In genomic region chr20:8218861-8219260, GRCh38 we compare ENCODE assay signal across 19 cellular contexts.
A peak's percentile ranks its signal among the peaks of the same experiment; 100 is the strongest.
DNase-seq lines count a peak whose midpoint lies in the region; ATAC-seq and TF ChIP-seq lines count a peak whose summit lies in the region.
"Had no signal": no experiment of that assay in that cellular context is flagged by ENCODE, and none has a peak within 500 bp of the region (broad histone marks: within the 10 kb centered on the region; RNA-seq: fewer than 3 reads in every experiment).

No MANE protein-coding gene starts in this region.

- intact Hi-C loops in natural killer cell (cut with micrococcal nuclease): no loop called here

- no peaks in the 10 kb centered on the region for H3K36me3 Mint-ChIP-seq in osteocyte (ENCODE audit: unreplicated experiment)
- no peaks in the 10 kb centered on the region for H3K36me3 Mint-ChIP-seq in natural killer cell

- TF ChIP-seq CTCF in fibroblast of mammary gland (conservative IDR thresholded peaks at IDR 0.05; ENCODE audit: control insufficient read depth, insufficient read depth, low read depth, low read length) (no peak), osteocyte (IDR thresholded peaks at IDR 0.05) (no peak), BE2C (IDR thresholded peaks at IDR 0.05; ENCODE audit: low read depth, low read length) (no peak), natural killer cell (IDR thresholded peaks at IDR 0.05) (no peak)

- H3K4me3 ChIP-seq in fibroblast of mammary gland (ENCODE audit: control insufficient read depth, low read depth, low read length): no peak overlapping the region
- no peak overlapping the region for H3K4me3 ChIP-seq in BE2C (ENCODE audit: low read depth, low read length)
- H3K4me3 ChIP-seq: left lung, upper lobe of left lung had no signal

- H3K4me1 Mint-ChIP-seq in osteocyte (ENCODE audit: unreplicated experiment) (peaks cover 71% of the 10 kb centered on the region), natural killer cell (peaks cover 33 to 43% of the 10 kb centered on the region in 2 donors)

- no peaks in the 10 kb centered on the region for H3K27me3 ChIP-seq in BE2C
- H3K27me3 ChIP-seq: left lung, upper lobe of left lung had no signal

- no peaks in the 10 kb centered on the region for H3K9me3 ChIP-seq in BE2C
- H3K9me3 ChIP-seq: left lung, upper lobe of left lung had no signal

- no peaks in the 10 kb centered on the region for H3K36me3 ChIP-seq in BE2C
- H3K36me3 ChIP-seq: left lung, upper lobe of left lung had no signal

- peaks cover 5% of the 10 kb centered on the region for H3K9me3 Mint-ChIP-seq in osteocyte (ENCODE audit: unreplicated experiment)
- no peaks in the 10 kb centered on the region for H3K9me3 Mint-ChIP-seq in natural killer cell
- H3K9me3 Mint-ChIP-seq: activated CD4-positive, alpha-beta T cell treated with anti-CD3 and anti-CD28 coated beads, Interleukin-2, amount 10 ng/mL, durations not matched to agents 7 days and 5 days; dendritic cell treated with granulocyte-macrophage colony-stimulating factor and Interleukin-4, amounts not matched to agents 40 ng/mL and 50 ng/mL, for 4 days had no signal

- H3K4me3 Mint-ChIP-seq in osteocyte (ENCODE audit: unreplicated experiment) (no peak overlapping the region), natural killer cell (no peak overlapping the region)
- H3K4me3 Mint-ChIP-seq: activated CD4-positive, alpha-beta T cell treated with anti-CD3 and anti-CD28 coated beads, Interleukin-2, amount 10 ng/mL, durations not matched to agents 7 days and 5 days; B cell; dendritic cell treated with granulocyte-macrophage colony-stimulating factor and Interleukin-4, amounts not matched to agents 40 ng/mL and 50 ng/mL, for 4 days; neural crest cell had no signal

- peak; percentile 72 for DNase-seq in EL
- peak; percentile 66 for DNase-seq in fibroblast of mammary gland (ENCODE audit: low read depth)
- no peak for DNase-seq in osteocyte (ENCODE audit: extremely low spot score, unreplicated experiment)
- no peak for DNase-seq in BE2C
- DNase-seq in NCI-H2227 treated with DMSO at 0.1 percent for 48 hours (lab: John Stamatoyannopoulos, UW): no peak
- DNase-seq in natural killer cell: no peak
- DNase-seq: activated CD4-positive, alpha-beta T cell treated with anti-CD3 and anti-CD28 coated beads, Interleukin-2, amount 10 ng/mL, durations not matched to agents 7 days and 5 days; glutamatergic neuron; left lung; NCI-H1417; NCI-H524; Right ventricle myocardium superior; T-helper 1 cell; upper lobe of left lung had no signal

- H3K27me3 Mint-ChIP-seq in osteocyte (ENCODE audit: unreplicated experiment) (no peaks in the 10 kb centered on the region), natural killer cell (ENCODE audit: low read depth in 2 of 2) (no peaks in the 10 kb centered on the region)
- H3K27me3 Mint-ChIP-seq: activated CD4-positive, alpha-beta T cell treated with anti-CD3 and anti-CD28 coated beads, Interleukin-2, amount 10 ng/mL, durations not matched to agents 7 days and 5 days; B cell; dendritic cell treated with granulocyte-macrophage colony-stimulating factor and Interleukin-4, amounts not matched to agents 40 ng/mL and 50 ng/mL, for 4 days had no signal

- ATAC-seq in SK-N-SH treated with all-trans-retinoic acid at 6 μM for 48 hours: peak; percentile 24; the same call in 2 of the 3 replicates
- no peak for ATAC-seq in GM21367 (IDR thresholded peaks at IDR 0.05; ENCODE audit: unreplicated experiment)
- ATAC-seq in natural killer cell: no peak
- ATAC-seq: left lung had no signal

- H3K27ac Mint-ChIP-seq in osteocyte (ENCODE audit: unreplicated experiment) (peak overlapping the region; percentile 58), natural killer cell (no peak overlapping the region)
- H3K27ac Mint-ChIP-seq: activated CD4-positive, alpha-beta T cell treated with anti-CD3 and anti-CD28 coated beads, Interleukin-2, amount 10 ng/mL, durations not matched to agents 7 days and 5 days; B cell; dendritic cell treated with granulocyte-macrophage colony-stimulating factor and Interleukin-4, amounts not matched to agents 40 ng/mL and 50 ng/mL, for 4 days had no signal

- no peaks in the 10 kb centered on the region; the same call in none of the 2 replicates for H3K4me1 ChIP-seq in BE2C

TF ChIP-seq in SK-N-SH treated with all-trans-retinoic acid at 6 μM for 48 hours, 23 proteins besides CTCF, POLR2A, EP300 and RAD21:
- no peak for TF ChIP-seq CSRNP3 (CRISPR knock-in tag; IDR thresholded peaks at IDR 0.05)
- TF ChIP-seq GLIS3 (CRISPR knock-in tag; IDR thresholded peaks at IDR 0.05): no peak
- TF ChIP-seq ZNF565 (CRISPR knock-in tag; conservative IDR thresholded peaks at IDR 0.05; ENCODE audit: low read depth): no peak
- no peak for TF ChIP-seq TCF4 (CRISPR knock-in tag; IDR thresholded peaks at IDR 0.05; ENCODE audit: borderline replicate concordance)
- no peak for TF ChIP-seq SNAI2 (CRISPR knock-in tag; IDR thresholded peaks at IDR 0.05)
- TF ChIP-seq ZNF8 (CRISPR knock-in tag; IDR thresholded peaks at IDR 0.05): no peak
- TF ChIP-seq ZFP30 (CRISPR knock-in tag; IDR thresholded peaks at IDR 0.05): no peak
- TF ChIP-seq CSDC2 (CRISPR knock-in tag; IDR thresholded peaks at IDR 0.05): no peak

Comparison
In these comparisons a context has a peak if more than half of its experiments do, and no peak if none do; other contexts are left out.
1. DNase-seq: peak in EL (single experiment) and fibroblast of mammary gland (single experiment); none in osteocyte (single experiment), BE2C (single experiment), NCI-H2227 treated with DMSO at 0.1 percent for 48 hours (single experiment) and natural killer cell (single experiment).